ENCODE assay signal across 8 cellular contexts in genomic region chr14:73758392-73759182, GRCh38. TPM values are rescaled to one million over a fixed set of nuclear protein-coding genes. Genes with fewer than 3 reads are reported as not detected.
DNase-seq lines count a peak whose midpoint lies in the region; ATAC-seq and TF ChIP-seq lines count a peak whose summit lies in the region.

No MANE protein-coding gene starts in this region.

- TF ChIP-seq CTCF in fibroblast of mammary gland (conservative IDR thresholded peaks at IDR 0.05; ENCODE audit: control insufficient read depth, insufficient read depth, low read depth, low read length) (peak; percentile 57), neural crest cell (conservative IDR thresholded peaks at IDR 0.05) (peak; percentile 75), thyroid gland (IDR thresholded peaks at IDR 0.05) (peak in 4 of 6 experiments; percentile 49 to 56 (median 54))

- H3K4me3 ChIP-seq in Jurkat, Clone E6-1 (ENCODE audit: low read length) = peak overlapping the region; percentile 85
- H3K4me3 ChIP-seq in fibroblast of mammary gland (ENCODE audit: control insufficient read depth, low read depth, low read length) (peak overlapping the region; percentile 72), thyroid gland (replicated peaks in 1 of 3) (peak overlapping the region in 2 of 3 donors; percentile 23 to 60)

- no peaks in the 10 kb centered on the region for H3K9me3 Mint-ChIP-seq in neural crest cell

- H3K4me3 Mint-ChIP-seq in neural crest cell = peak overlapping the region; percentile 84

- intact Hi-C loops in thyroid gland (cut with DNase I) = no loop called here

- H3K27ac ChIP-seq in thyroid gland = peak overlapping the region; percentile 90 to 99 (median 97)

- DNase-seq in DMS153 (lab: John Stamatoyannopoulos, UW) (peak; percentile 32), RPMI8226 (peak; percentile 73), fibroblast of mammary gland (ENCODE audit: low read depth) (peak; percentile 58), neural crest cell (ENCODE audit: low read depth, low spot score) (peak; percentile 53), thyroid gland (peak; percentile 83 to 84)
- DNase-seq in Jurkat, Clone E6-1 (ENCODE audit: low read depth, low spot score) = peak; percentile 79
- peak; percentile 46 to 57 for DNase-seq in activated T-helper 1 cell treated with anti-CD3 and anti-CD28 coated beads, Interleukin-2, amount 50 U/mL, for 16 hours (ENCODE audit: low read depth in 1 of 2, low spot score in 1 of 2)

- no peaks in the 10 kb centered on the region for H3K36me3 ChIP-seq in thyroid gland

- H3K4me1 Mint-ChIP-seq in neural crest cell = peaks cover 74% of the 10 kb centered on the region

- H3K9me3 ChIP-seq in thyroid gland = no peaks in the 10 kb centered on the region

- H3K27me3 ChIP-seq in thyroid gland = no peaks in the 10 kb centered on the region

- H3K4me1 ChIP-seq in thyroid gland = peaks cover 79 to 87% of the 10 kb centered on the region in 2 donors

- no peaks in the 10 kb centered on the region for H3K36me3 Mint-ChIP-seq in neural crest cell (ENCODE audit: low read depth)

- no peak for TF ChIP-seq POLR2A in thyroid gland (IDR thresholded peaks at IDR 0.05)

- WGBS in thyroid gland, 2 donors = 17 to 24% methylated on average over 7 to 18 of the region's 49 CpGs

- peak overlapping the region; percentile 27 for H3K27ac Mint-ChIP-seq in neural crest cell (ENCODE audit: unreplicated experiment)

- H3K27me3 Mint-ChIP-seq in neural crest cell (ENCODE audit: low read depth) = peaks cover 2% of the 10 kb centered on the region

- no peak for ATAC-seq in GM21825 (IDR thresholded peaks at IDR 0.05; ENCODE audit: unreplicated experiment)

RNA-seq across cellular contexts. Expression of gene PNMA1, which starts 44.4 kb away (rescaled TPM):
- polyA plus RNA-seq in Jurkat, Clone E6-1 (2012; ENCODE audit: insufficient read depth, insufficient read length) = 21.7 TPM
- total RNA-seq in neural crest cell (94.4 and 97.4 TPM in 2 replicates), thyroid gland (10 to 100 TPM; 21.7 to 27.7 (median 24.7) TPM)

Comparison
In these comparisons a context has a peak if more than half of its experiments do, and no peak if none do; other contexts are left out.
1. DNase-seq: peak in every context shown above with its lines; median percentile 84 in thyroid gland; 79 in Jurkat, Clone E6-1; 73 in RPMI8226; 58 in fibroblast of mammary gland; 53 in neural crest cell; 52 in activated T-helper 1 cell treated with anti-CD3 and anti-CD28 coated beads, Interleukin-2, amount 50 U/mL, for 16 hours; 32 in DMS153.